Comparison of ENCODE assay signal across 16 cellular contexts in genomic region chr2:173858297-173858731, GRCh38.
DNase-seq lines count a peak whose midpoint lies in the region; ATAC-seq and TF ChIP-seq lines count a peak whose summit lies in the region.
"Had no signal": no experiment of that assay in that cellular context is flagged by ENCODE, and none has a peak within 500 bp of the region (broad histone marks: within the 10 kb centered on the region; RNA-seq: fewer than 3 reads in every experiment).

No MANE protein-coding gene starts in this region.

- no peaks in the 10 kb centered on the region for H3K9me3 Mint-ChIP-seq in glutamatergic neuron (ENCODE audit: unreplicated experiment)
- H3K9me3 Mint-ChIP-seq: activated T-helper 1 cell treated with anti-CD3 and anti-CD28 coated beads, Interleukin-12 subunit alpha, Interleukin-12 subunit beta, Interleukin-2, Interleukin-4 antibody, amounts not matched to agents 30 ng/mL and 10 ng/mL and 1 ng/mL, durations not matched to agents 14 hours and 24 hours and 36 hours; CD4-positive, CD25-positive, alpha-beta regulatory T cell had no signal

- no peak overlapping the region for H3K27ac ChIP-seq in caudate nucleus (ENCODE audit: low read depth, low read length)
- H3K27ac ChIP-seq: epithelial cell of prostate, hepatocyte, parathyroid adenoma had no signal

- H3K27me3 Mint-ChIP-seq in glutamatergic neuron (ENCODE audit: unreplicated experiment) = peaks cover 2% of the 10 kb centered on the region

- H3K4me1 Mint-ChIP-seq in glutamatergic neuron (ENCODE audit: low read depth, unreplicated experiment) = peaks cover 30% of the 10 kb centered on the region

- no peaks in the 10 kb centered on the region for H3K27me3 ChIP-seq in MG63
- H3K27me3 ChIP-seq: hepatocyte had no signal

- H3K4me3 ChIP-seq in MG63 = no peak overlapping the region
- H3K4me3 ChIP-seq: hepatocyte had no signal

- peak; percentile 73 for ATAC-seq in GM21529 (IDR thresholded peaks at IDR 0.05; ENCODE audit: unreplicated experiment)
- ATAC-seq: activated CD4-positive, CD25-positive, alpha-beta regulatory T cell treated with anti-CD3 and anti-CD28 coated beads, Interleukin-2, amount 50 U/mL, for 24 hours had no signal

- peak overlapping the region; percentile 0 for H3K27ac Mint-ChIP-seq in glutamatergic neuron (ENCODE audit: unreplicated experiment)
- H3K27ac Mint-ChIP-seq: activated T-helper 1 cell treated with anti-CD3 and anti-CD28 coated beads, Interleukin-12 subunit alpha, Interleukin-12 subunit beta, Interleukin-2, Interleukin-4 antibody, amounts not matched to agents 30 ng/mL and 10 ng/mL and 1 ng/mL, durations not matched to agents 14 hours and 24 hours and 36 hours; CD4-positive, CD25-positive, alpha-beta regulatory T cell had no signal

- DNase-seq in GM13976 (ENCODE audit: low spot score) = peak; percentile 42
- DNase-seq in MG63 = peak; percentile 75
- no peak for DNase-seq in glutamatergic neuron
- no peak for DNase-seq in OCI-M2 (lab: John Stamatoyannopoulos, UW; ENCODE audit: unreplicated experiment)
- no peak for DNase-seq in caudate nucleus (lab: John Stamatoyannopoulos, UW)
- DNase-seq in H4 (ENCODE audit: low spot score) = no peak
- DNase-seq in T-helper 2 cell = no peak
- DNase-seq: CD4-positive, CD25-positive, alpha-beta regulatory T cell; NCI-H2171 treated with DMSO at 0.1 percent for 48 hours; stimulated activated naive CD4-positive, alpha-beta T cell treated with Interleukin-2 at 50 U/mL for 16 hours had no signal

- H3K9me3 ChIP-seq in MG63 = no peaks in the 10 kb centered on the region

- in situ Hi-C loops in GM13976 (cut with MboI; ENCODE audit: low sequenced_read_pairs, unreplicated experiment) = no loop called here

- TF ChIP-seq CTCF in GM13976 (IDR thresholded peaks at IDR 0.05; ENCODE audit: borderline replicate concordance, control extremely low read depth, extremely low read depth, insufficient read depth, missing control alignments) (no peak), glutamatergic neuron (IDR thresholded peaks at IDR 0.05; ENCODE audit: partially characterized antibody, unreplicated experiment) (no peak)

- H3K4me3 Mint-ChIP-seq in glutamatergic neuron (ENCODE audit: unreplicated experiment) = no peak overlapping the region
- H3K4me3 Mint-ChIP-seq: activated T-helper 1 cell treated with anti-CD3 and anti-CD28 coated beads, Interleukin-12 subunit alpha, Interleukin-12 subunit beta, Interleukin-2, Interleukin-4 antibody, amounts not matched to agents 30 ng/mL and 10 ng/mL and 1 ng/mL, durations not matched to agents 14 hours and 24 hours and 36 hours; CD4-positive, CD25-positive, alpha-beta regulatory T cell had no signal

- no peaks in the 10 kb centered on the region for H3K36me3 Mint-ChIP-seq in glutamatergic neuron (ENCODE audit: unreplicated experiment)
- H3K36me3 Mint-ChIP-seq: CD4-positive, CD25-positive, alpha-beta regulatory T cell had no signal

- no peaks in the 10 kb centered on the region for H3K36me3 ChIP-seq in MG63

Comparison
In these comparisons a context has a peak if more than half of its experiments do, and no peak if none do; other contexts are left out.
1. DNase-seq: peak in GM13976 (single experiment) and MG63 (single experiment); none in glutamatergic neuron (single experiment), OCI-M2 (single experiment), caudate nucleus (0 of 61), H4 (single experiment) and T-helper 2 cell (0 of 5).